Comparison of ENCODE assay signal across 1 cellular context in the genomic region with DNA sequence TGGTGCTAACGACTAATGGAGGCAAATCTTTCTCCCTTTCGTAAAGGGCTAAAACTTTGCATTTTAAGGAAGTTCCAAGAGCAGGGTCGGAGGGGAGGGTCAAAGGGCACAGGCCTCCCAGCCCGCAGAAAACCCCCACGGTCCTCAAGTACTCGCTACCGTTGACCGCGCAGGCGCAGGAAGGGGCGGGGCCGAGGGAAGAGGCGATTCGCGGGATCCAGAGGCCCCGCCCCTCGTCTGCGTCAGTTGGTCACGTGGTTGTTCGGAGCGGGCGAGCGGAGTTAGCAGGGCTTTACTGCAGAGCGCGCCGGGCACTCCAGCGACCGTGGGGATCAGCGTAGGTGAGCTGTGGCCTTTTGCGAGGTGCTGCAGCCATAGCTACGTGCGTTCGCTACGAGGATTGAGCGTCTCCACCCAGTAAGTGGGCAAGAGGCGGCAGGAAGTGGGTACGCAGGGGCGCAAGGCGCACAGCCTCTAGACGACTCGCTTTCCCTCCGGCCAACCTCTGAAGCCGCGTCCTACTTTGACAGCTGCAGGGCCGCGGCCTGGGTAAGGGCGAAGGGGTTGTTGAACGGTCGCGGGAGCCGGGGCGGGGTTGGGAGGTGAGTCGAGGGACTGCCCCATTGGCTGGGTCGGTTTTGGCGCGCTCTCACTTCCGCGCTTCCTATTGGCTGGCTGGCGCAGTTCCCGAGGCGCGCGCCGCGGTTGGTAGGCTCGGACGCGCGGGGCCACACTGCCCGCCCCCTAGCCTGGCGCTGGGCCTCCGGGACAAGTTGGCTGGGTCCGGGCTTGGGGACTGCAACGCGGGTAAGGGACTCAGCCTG.
A peak's percentile ranks its signal among the peaks of the same experiment; 100 is the strongest.
TF ChIP-seq lines count a peak whose summit lies in the region.

A gene (plus strand): TSS at position 242 of the 824 bp plus-strand sequence. CDS start 2,310 bp downstream, outside the sequence.

TF ChIP-seq in HepG2, 621 proteins besides CTCF, POLR2A, EP300 and RAD21 (continued from another document and continues in another):
- TF ChIP-seq, protein P1, sequence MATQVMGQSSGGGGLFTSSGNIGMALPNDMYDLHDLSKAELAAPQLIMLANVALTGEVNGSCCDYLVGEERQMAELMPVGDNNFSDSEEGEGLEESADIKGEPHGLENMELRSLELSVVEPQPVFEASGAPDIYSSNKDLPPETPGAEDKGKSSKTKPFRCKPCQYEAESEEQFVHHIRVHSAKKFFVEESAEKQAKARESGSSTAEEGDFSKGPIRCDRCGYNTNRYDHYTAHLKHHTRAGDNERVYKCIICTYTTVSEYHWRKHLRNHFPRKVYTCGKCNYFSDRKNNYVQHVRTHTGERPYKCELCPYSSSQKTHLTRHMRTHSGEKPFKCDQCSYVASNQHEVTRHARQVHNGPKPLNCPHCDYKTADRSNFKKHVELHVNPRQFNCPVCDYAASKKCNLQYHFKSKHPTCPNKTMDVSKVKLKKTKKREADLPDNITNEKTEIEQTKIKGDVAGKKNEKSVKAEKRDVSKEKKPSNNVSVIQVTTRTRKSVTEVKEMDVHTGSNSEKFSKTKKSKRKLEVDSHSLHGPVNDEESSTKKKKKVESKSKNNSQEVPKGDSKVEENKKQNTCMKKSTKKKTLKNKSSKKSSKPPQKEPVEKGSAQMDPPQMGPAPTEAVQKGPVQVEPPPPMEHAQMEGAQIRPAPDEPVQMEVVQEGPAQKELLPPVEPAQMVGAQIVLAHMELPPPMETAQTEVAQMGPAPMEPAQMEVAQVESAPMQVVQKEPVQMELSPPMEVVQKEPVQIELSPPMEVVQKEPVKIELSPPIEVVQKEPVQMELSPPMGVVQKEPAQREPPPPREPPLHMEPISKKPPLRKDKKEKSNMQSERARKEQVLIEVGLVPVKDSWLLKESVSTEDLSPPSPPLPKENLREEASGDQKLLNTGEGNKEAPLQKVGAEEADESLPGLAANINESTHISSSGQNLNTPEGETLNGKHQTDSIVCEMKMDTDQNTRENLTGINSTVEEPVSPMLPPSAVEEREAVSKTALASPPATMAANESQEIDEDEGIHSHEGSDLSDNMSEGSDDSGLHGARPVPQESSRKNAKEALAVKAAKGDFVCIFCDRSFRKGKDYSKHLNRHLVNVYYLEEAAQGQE (IDR thresholded peaks at IDR 0.05; ENCODE audit: borderline replicate concordance in 1 of 2, low read depth in 1 of 2, low read length in 2 of 2): no peak; a peak in 1 of 4 replicates
- no peak for TF ChIP-seq ZNF644 (CRISPR knock-in tag; IDR thresholded peaks at IDR 0.05; ENCODE audit: low read depth)
- no peak for TF ChIP-seq XRCC5 (optimal IDR thresholded peaks at IDR 0.05; ENCODE audit: low read length)
- peak; percentile 79; the same call in 1 of the 2 replicates for TF ChIP-seq ZBTB20 (CRISPR knock-in tag; IDR thresholded peaks at IDR 0.05; ENCODE audit: borderline replicate concordance, low read depth)
- TF ChIP-seq CHCHD3 (CRISPR knock-in tag; IDR thresholded peaks at IDR 0.05): no peak
- no peak; the same call in 1 of the 2 replicates for TF ChIP-seq ZFP82 (CRISPR knock-in tag; IDR thresholded peaks at IDR 0.05; ENCODE audit: borderline replicate concordance)
- TF ChIP-seq, protein P2, sequence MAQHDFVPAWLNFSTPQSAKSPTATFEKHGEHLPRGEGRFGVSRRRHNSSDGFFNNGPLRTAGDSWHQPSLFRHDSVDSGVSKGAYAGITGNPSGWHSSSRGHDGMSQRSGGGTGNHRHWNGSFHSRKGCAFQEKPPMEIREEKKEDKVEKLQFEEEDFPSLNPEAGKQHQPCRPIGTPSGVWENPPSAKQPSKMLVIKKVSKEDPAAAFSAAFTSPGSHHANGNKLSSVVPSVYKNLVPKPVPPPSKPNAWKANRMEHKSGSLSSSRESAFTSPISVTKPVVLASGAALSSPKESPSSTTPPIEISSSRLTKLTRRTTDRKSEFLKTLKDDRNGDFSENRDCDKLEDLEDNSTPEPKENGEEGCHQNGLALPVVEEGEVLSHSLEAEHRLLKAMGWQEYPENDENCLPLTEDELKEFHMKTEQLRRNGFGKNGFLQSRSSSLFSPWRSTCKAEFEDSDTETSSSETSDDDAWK (CRISPR knock-in tag; IDR thresholded peaks at IDR 0.05): no peak
- TF ChIP-seq KMT2A (CRISPR knock-in tag; IDR thresholded peaks at IDR 0.05): peak; percentile 75; the same call in 1 of the 2 replicates
- TF ChIP-seq, protein P3, sequence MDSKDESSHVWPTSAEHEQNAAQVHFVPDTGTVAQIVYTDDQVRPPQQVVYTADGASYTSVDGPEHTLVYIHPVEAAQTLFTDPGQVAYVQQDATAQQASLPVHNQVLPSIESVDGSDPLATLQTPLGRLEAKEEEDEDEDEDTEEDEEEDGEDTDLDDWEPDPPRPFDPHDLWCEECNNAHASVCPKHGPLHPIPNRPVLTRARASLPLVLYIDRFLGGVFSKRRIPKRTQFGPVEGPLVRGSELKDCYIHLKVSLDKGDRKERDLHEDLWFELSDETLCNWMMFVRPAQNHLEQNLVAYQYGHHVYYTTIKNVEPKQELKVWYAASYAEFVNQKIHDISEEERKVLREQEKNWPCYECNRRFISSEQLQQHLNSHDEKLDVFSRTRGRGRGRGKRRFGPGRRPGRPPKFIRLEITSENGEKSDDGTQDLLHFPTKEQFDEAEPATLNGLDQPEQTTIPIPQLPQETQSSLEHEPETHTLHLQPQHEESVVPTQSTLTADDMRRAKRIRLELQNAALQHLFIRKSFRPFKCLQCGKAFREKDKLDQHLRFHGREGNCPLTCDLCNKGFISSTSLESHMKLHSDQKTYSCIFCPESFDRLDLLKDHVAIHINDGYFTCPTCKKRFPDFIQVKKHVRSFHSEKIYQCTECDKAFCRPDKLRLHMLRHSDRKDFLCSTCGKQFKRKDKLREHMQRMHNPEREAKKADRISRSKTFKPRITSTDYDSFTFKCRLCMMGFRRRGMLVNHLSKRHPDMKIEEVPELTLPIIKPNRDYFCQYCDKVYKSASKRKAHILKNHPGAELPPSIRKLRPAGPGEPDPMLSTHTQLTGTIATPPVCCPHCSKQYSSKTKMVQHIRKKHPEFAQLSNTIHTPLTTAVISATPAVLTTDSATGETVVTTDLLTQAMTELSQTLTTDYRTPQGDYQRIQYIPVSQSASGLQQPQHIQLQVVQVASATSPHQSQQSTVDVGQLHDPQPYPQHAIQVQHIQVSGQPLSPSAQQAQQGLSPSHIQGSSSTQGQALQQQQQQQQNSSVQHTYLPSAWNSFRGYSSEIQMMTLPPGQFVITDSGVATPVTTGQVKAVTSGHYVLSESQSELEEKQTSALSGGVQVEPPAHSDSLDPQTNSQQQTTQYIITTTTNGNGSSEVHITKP (CRISPR knock-in tag; IDR thresholded peaks at IDR 0.05; ENCODE audit: low read depth): peak; percentile 94
- peak; percentile 76 for TF ChIP-seq ZKSCAN5 (CRISPR knock-in tag; IDR thresholded peaks at IDR 0.05)
- TF ChIP-seq HCFC1 (IDR thresholded peaks at IDR 0.05; ENCODE audit: low read depth, low read length): no peak
- TF ChIP-seq ZNF816 (CRISPR knock-in tag; IDR thresholded peaks at IDR 0.05; ENCODE audit: borderline replicate concordance): peak; percentile 96; the same call in 1 of the 2 replicates
- peak; percentile 92 for TF ChIP-seq POLR2G (IDR thresholded peaks at IDR 0.05; ENCODE audit: low read depth, low read length)
- TF ChIP-seq GABPB1 (CRISPR knock-in tag; IDR thresholded peaks at IDR 0.05): peak; percentile 86
- TF ChIP-seq HNF4A (CRISPR knock-in tag; IDR thresholded peaks at IDR 0.05): peak; percentile 76
- no peak for TF ChIP-seq ZNF282 (IDR thresholded peaks at IDR 0.05; ENCODE audit: partially characterized antibody)
- TF ChIP-seq SKI (IDR thresholded peaks at IDR 0.05; ENCODE audit: partially characterized antibody): peak; percentile 1
- TF ChIP-seq NFKBIZ (CRISPR knock-in tag; IDR thresholded peaks at IDR 0.05): peak; percentile 44; the same call in 1 of the 2 replicates
- TF ChIP-seq ZNF607 (CRISPR knock-in tag; IDR thresholded peaks at IDR 0.05; ENCODE audit: borderline replicate concordance): peak; percentile 18; the same call in 1 of the 2 replicates
- TF ChIP-seq ZFX (CRISPR knock-in tag; IDR thresholded peaks at IDR 0.05; ENCODE audit: low read depth): peak; percentile 96
- TF ChIP-seq, protein P4, sequence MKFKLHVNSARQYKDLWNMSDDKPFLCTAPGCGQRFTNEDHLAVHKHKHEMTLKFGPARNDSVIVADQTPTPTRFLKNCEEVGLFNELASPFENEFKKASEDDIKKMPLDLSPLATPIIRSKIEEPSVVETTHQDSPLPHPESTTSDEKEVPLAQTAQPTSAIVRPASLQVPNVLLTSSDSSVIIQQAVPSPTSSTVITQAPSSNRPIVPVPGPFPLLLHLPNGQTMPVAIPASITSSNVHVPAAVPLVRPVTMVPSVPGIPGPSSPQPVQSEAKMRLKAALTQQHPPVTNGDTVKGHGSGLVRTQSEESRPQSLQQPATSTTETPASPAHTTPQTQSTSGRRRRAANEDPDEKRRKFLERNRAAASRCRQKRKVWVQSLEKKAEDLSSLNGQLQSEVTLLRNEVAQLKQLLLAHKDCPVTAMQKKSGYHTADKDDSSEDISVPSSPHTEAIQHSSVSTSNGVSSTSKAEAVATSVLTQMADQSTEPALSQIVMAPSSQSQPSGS (CRISPR knock-in tag; IDR thresholded peaks at IDR 0.05): peak; percentile 50
- no peak for TF ChIP-seq SCMH1 (CRISPR knock-in tag; IDR thresholded peaks at IDR 0.05; ENCODE audit: borderline replicate concordance)
- TF ChIP-seq, protein P5, sequence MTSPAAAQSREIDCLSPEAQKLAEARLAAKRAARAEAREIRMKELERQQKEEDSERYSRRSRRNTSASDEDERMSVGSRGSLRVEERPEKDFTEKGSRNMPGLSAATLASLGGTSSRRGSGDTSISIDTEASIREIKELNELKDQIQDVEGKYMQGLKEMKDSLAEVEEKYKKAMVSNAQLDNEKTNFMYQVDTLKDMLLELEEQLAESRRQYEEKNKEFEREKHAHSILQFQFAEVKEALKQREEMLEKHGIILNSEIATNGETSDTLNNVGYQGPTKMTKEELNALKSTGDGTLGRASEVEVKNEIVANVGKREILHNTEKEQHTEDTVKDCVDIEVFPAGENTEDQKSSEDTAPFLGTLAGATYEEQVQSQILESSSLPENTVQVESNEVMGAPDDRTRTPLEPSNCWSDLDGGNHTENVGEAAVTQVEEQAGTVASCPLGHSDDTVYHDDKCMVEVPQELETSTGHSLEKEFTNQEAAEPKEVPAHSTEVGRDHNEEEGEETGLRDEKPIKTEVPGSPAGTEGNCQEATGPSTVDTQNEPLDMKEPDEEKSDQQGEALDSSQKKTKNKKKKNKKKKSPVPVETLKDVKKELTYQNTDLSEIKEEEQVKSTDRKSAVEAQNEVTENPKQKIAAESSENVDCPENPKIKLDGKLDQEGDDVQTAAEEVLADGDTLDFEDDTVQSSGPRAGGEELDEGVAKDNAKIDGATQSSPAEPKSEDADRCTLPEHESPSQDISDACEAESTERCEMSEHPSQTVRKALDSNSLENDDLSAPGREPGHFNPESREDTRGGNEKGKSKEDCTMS (CRISPR knock-in tag; conservative IDR thresholded peaks at IDR 0.05): no peak
- TF ChIP-seq JUNB (CRISPR knock-in tag; IDR thresholded peaks at IDR 0.05; ENCODE audit: borderline replicate concordance): peak; percentile 59; the same call in 1 of the 2 replicates
- TF ChIP-seq AGO2 (optimal IDR thresholded peaks at IDR 0.05; ENCODE audit: low read depth, low read length): peak; percentile 97
- TF ChIP-seq, protein P6, sequence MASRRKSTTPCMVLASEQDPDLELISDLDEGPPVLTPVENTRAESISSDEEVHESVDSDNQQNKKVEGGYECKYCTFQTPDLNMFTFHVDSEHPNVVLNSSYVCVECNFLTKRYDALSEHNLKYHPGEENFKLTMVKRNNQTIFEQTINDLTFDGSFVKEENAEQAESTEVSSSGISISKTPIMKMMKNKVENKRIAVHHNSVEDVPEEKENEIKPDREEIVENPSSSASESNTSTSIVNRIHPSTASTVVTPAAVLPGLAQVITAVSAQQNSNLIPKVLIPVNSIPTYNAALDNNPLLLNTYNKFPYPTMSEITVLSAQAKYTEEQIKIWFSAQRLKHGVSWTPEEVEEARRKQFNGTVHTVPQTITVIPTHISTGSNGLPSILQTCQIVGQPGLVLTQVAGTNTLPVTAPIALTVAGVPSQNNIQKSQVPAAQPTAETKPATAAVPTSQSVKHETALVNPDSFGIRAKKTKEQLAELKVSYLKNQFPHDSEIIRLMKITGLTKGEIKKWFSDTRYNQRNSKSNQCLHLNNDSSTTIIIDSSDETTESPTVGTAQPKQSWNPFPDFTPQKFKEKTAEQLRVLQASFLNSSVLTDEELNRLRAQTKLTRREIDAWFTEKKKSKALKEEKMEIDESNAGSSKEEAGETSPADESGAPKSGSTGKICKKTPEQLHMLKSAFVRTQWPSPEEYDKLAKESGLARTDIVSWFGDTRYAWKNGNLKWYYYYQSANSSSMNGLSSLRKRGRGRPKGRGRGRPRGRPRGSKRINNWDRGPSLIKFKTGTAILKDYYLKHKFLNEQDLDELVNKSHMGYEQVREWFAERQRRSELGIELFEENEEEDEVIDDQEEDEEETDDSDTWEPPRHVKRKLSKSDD (CRISPR knock-in tag; IDR thresholded peaks at IDR 0.05; ENCODE audit: low read depth): peak; percentile 96; the same call in 1 of the 2 replicates
- peak; percentile 90; the same call in 1 of the 2 replicates for TF ChIP-seq ZNF563 (CRISPR knock-in tag; IDR thresholded peaks at IDR 0.05)
- peak; percentile 31 for TF ChIP-seq HNRNPK (IDR thresholded peaks at IDR 0.05; ENCODE audit: low read depth, low read length, poor library complexity, severe bottlenecking)
- TF ChIP-seq, protein P7, sequence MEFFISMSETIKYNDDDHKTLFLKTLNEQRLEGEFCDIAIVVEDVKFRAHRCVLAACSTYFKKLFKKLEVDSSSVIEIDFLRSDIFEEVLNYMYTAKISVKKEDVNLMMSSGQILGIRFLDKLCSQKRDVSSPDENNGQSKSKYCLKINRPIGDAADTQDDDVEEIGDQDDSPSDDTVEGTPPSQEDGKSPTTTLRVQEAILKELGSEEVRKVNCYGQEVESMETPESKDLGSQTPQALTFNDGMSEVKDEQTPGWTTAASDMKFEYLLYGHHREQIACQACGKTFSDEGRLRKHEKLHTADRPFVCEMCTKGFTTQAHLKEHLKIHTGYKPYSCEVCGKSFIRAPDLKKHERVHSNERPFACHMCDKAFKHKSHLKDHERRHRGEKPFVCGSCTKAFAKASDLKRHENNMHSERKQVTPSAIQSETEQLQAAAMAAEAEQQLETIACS (CRISPR knock-in tag; IDR thresholded peaks at IDR 0.05): peak; percentile 62
- TF ChIP-seq, protein P8, sequence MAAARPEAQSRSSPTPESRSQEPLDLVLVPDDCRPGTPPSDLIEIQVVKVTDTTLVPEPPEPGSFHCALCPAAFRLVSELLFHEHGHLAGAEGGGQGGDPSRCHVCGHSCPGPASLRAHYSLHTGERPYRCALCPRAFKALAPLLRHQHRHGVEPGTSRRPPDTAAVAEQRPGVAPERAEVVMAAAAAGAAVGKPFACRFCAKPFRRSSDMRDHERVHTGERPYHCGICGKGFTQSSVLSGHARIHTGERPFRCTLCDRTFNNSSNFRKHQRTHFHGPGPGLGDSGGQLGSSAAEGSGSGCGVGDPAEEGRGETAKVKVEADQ (CRISPR knock-in tag; IDR thresholded peaks at IDR 0.05; ENCODE audit: borderline replicate concordance): peak; percentile 99
- peak; percentile 95; the same call in 1 of the 2 replicates for TF ChIP-seq ZNF30 (CRISPR knock-in tag; IDR thresholded peaks at IDR 0.05)
- peak; percentile 83 for TF ChIP-seq MED8 (CRISPR knock-in tag; IDR thresholded peaks at IDR 0.05; ENCODE audit: insufficient replicate concordance)
- TF ChIP-seq HMG20A (CRISPR knock-in tag; IDR thresholded peaks at IDR 0.05; ENCODE audit: borderline replicate concordance): no peak; the same call in 1 of the 2 replicates
- peak; percentile 97 for TF ChIP-seq ZBTB42 (CRISPR knock-in tag; IDR thresholded peaks at IDR 0.05)
- TF ChIP-seq GFI1 (CRISPR knock-in tag; IDR thresholded peaks at IDR 0.05; ENCODE audit: borderline replicate concordance): peak; percentile 84; the same call in 1 of the 2 replicates
- no peak for TF ChIP-seq RBAK (CRISPR knock-in tag; IDR thresholded peaks at IDR 0.05)
- TF ChIP-seq MIXL1 (CRISPR knock-in tag; IDR thresholded peaks at IDR 0.05): peak; percentile 19; the same call in 1 of the 2 replicates
- 0 out of 2 replicates have a peak, but pooled peaks have one; percentile 77 for TF ChIP-seq ZNF17 (CRISPR knock-in tag; IDR thresholded peaks at IDR 0.05)
- no peak for TF ChIP-seq ZBTB7A (CRISPR knock-in tag; IDR thresholded peaks at IDR 0.05)
- peak; percentile 98 for TF ChIP-seq ZSCAN21 (CRISPR knock-in tag; IDR thresholded peaks at IDR 0.05; ENCODE audit: borderline replicate concordance)
